ENCODE assay signal across 19 cellular contexts in the genomic region with DNA sequence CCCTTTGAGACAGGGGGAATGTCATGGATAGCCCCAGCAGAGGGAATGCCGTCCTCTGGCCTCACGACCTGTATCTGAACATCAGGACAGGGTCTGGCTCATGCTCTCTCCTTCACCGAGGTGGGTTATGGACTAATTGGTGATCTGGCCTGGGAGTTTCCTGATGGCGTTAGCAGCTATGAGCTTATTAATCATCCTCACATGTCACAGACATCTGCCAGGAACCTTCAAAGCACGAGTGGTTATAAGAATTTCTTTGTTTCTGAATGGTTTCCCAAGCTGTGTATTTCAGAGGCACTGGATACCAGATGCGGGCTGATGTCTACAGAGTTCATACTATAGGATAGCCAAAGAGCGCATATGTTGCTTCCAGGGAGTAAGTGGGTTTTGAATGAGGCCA. TPM values are rescaled to one million over a fixed set of nuclear protein-coding genes. Genes with fewer than 3 reads are reported as not detected.
A peak's percentile ranks its signal among the peaks of the same experiment; 100 is the strongest.
DNase-seq lines count a peak whose midpoint lies in the region; ATAC-seq and TF ChIP-seq lines count a peak whose summit lies in the region.
"Had no signal": no experiment of that assay in that cellular context is flagged by ENCODE, and none has a peak within 500 bp of the region (broad histone marks: within the 10 kb centered on the region; RNA-seq: fewer than 3 reads in every experiment).

No MANE protein-coding gene starts in this region.

- no peaks in the 10 kb centered on the region for H3K27me3 ChIP-seq in brain microvascular endothelial cell (replicated peaks)

- DNase-seq in COLO829 (ENCODE audit: low spot score): peak; percentile 90
- peak; percentile 54 for DNase-seq in RPMI7951 (ENCODE audit: low read depth)
- DNase-seq in foreskin melanocyte: peak; percentile 61
- no peak for DNase-seq in brain microvascular endothelial cell
- DNase-seq: ACHN; CD4-positive, alpha-beta T cell; DMS79 treated with DMSO at 0.1 percent for 48 hours; HFFc6; NCI-H1436; NCI-H2029 treated with DMSO at 0.1 percent for 48 hours; NCI-H526; SHP77 treated with DMSO at 0.1 percent for 48 hours had no signal

- peaks cover 37% of the 10 kb centered on the region for H3K36me3 ChIP-seq in brain microvascular endothelial cell (replicated peaks)

- ATAC-seq in HG02870 (IDR thresholded peaks at IDR 0.05; ENCODE audit: unreplicated experiment): no peak
- ATAC-seq in HG02678 (IDR thresholded peaks at IDR 0.05; ENCODE audit: unreplicated experiment): no peak

- no peaks in the 10 kb centered on the region for H3K27me3 Mint-ChIP-seq in nephron (ENCODE audit: low read depth)
- H3K27me3 Mint-ChIP-seq: CD4-positive, alpha-beta T cell had no signal

- H3K27ac Mint-ChIP-seq in nephron: peak overlapping the region; percentile 88 to 94 (median 90)
- H3K27ac Mint-ChIP-seq: B cell; CD4-positive, alpha-beta T cell; HFFc6 had no signal

- H3K36me3 Mint-ChIP-seq in nephron (ENCODE audit: low read depth): no peaks in the 10 kb centered on the region

- H3K4me3 Mint-ChIP-seq in nephron: no peak overlapping the region
- H3K4me3 Mint-ChIP-seq: B cell; CD4-positive, alpha-beta T cell; HFFc6 had no signal

- TF ChIP-seq CTCF in nephron (IDR thresholded peaks at IDR 0.05; ENCODE audit: unreplicated experiment in 3 of 3) (no peak), brain microvascular endothelial cell (IDR thresholded peaks at IDR 0.05; ENCODE audit: low read depth, low read length, missing control alignments) (no peak)

- H3K9me3 Mint-ChIP-seq in nephron: no peaks in the 10 kb centered on the region
- H3K9me3 Mint-ChIP-seq: CD4-positive, alpha-beta T cell had no signal

- peaks cover 69% of the 10 kb centered on the region for H3K4me1 Mint-ChIP-seq in nephron
- H3K4me1 Mint-ChIP-seq: B cell had no signal

- no peak overlapping the region for H3K4me3 ChIP-seq in brain microvascular endothelial cell (ENCODE audit: low read depth, low read length)

- in situ Hi-C loops in brain microvascular endothelial cell (cut with HindIII; ENCODE audit: low pct_ligation_motif_present, low sequenced_read_pairs): no loop called here

- H3K27ac ChIP-seq in brain microvascular endothelial cell: no peak overlapping the region
- H3K27ac ChIP-seq: HL-60 had no signal

RNA-seq across cellular contexts. Expression of gene CPA4, which starts 6.9 kb away (rescaled TPM):
- 16.8 and 17.9 TPM in 2 replicates for total RNA-seq in RPMI7951 (2014; rRNA removed; shearing (Covaris generic))
- total RNA-seq: B cell; CD4-positive, alpha-beta T cell; G401; OCI-LY7 had no signal

RNA-seq across cellular contexts. Expression of gene CPA2, which starts 33.2 kb away (rescaled TPM):
- total RNA-seq in RPMI7951 (2014; rRNA removed; shearing (Covaris generic)): not detected in 2 replicates
- total RNA-seq: B cell; CD4-positive, alpha-beta T cell; G401; HFFc6; OCI-LY7 had no signal

RNA-seq across cellular contexts. Expression of gene CPA5, which starts 44.7 kb away (rescaled TPM):
- 0.12 and 0.20 TPM in 2 replicates for total RNA-seq in RPMI7951 (2014; rRNA removed; shearing (Covaris generic))
- total RNA-seq: B cell; CD4-positive, alpha-beta T cell; G401; HFFc6; OCI-LY7 had no signal
